9 cellular contexts compared by ENCODE assay signal in the genomic region with DNA sequence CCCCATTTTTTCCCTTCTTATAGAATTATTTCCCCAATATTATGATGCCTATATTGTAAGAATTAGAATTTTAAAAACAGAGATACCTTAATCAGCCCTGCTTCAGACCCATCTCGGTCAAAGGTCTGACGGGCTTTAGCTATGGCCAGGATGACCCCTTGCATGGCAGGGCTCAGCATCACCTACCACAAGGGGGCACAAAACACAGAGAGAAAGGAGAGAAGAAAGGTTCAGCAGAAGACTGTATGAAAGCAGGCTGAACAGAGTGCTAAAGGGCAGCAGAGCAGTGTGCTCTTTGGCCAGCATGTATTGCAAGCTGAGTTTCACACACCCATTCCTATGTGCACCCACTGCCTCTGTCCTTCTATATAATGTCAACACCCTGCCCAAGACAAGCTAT. TPM values are rescaled to one million over a fixed set of nuclear protein-coding genes. Genes with fewer than 3 reads are reported as not detected.
DNase-seq lines count a peak whose midpoint lies in the region; ATAC-seq, FAIRE-seq and TF ChIP-seq lines count a peak whose summit lies in the region.
"Had no signal": no experiment of that assay in that cellular context is flagged by ENCODE, and none has a peak within 500 bp of the region (broad histone marks: within the 10 kb centered on the region; RNA-seq: fewer than 3 reads in every experiment).

No MANE protein-coding gene starts in this region.

- CTCF ChIA-PET in activated CD8-positive, alpha-beta T cell treated with anti-CD3 and anti-CD28 coated beads, Interleukin-2, amount 10 ng/mL, durations not matched to agents 7 days and 5 days (lab: Charles Lee), result interaction anchor here (0.6 to 2.8 kb wide), 7 partner anchors 10 to 456 kb away, joined by 3 to 11 read pairs (median 4); no protein-coding TSS in a partner anchor

- no peaks in the 10 kb centered on the region for H3K9me3 ChIP-seq in kidney (ENCODE audit: control insufficient read depth in 1 of 2, low read length in 2 of 2)

- FAIRE-seq in kidney (lab: Jason Lieb, UNC), result no peak

- peak; percentile 24 for TF ChIP-seq CTCF in kidney (IDR thresholded peaks at IDR 0.05; ENCODE audit: borderline replicate concordance, extremely low read depth, insufficient read depth)

- peaks cover 0 to 5% of the 10 kb centered on the region in 2 donors for H3K36me3 Mint-ChIP-seq in activated naive CD4-positive, alpha-beta T cell treated with anti-CD3 and anti-CD28 coated beads, Interleukin-2, amount 50 U/mL, for 72 hours
- H3K36me3 Mint-ChIP-seq in activated CD8-positive, alpha-beta T cell treated with anti-CD3 and anti-CD28 coated beads, Interleukin-2, amount 10 ng/mL, durations not matched to agents 7 days and 5 days (ENCODE audit: low read depth), result peaks cover 57% of the 10 kb centered on the region
- peaks cover 44% of the 10 kb centered on the region for H3K36me3 Mint-ChIP-seq in T-helper 2 cell treated with Interferon-gamma antibody and Interleukin-4, amounts not matched to agents 5 μg/mL and 100 μg/mL, for 36 hours (ENCODE audit: low read depth)

- intact Hi-C loops in kidney (cut with DNase I), result no loop called here

- H3K27ac Mint-ChIP-seq in activated naive CD4-positive, alpha-beta T cell treated with anti-CD3 and anti-CD28 coated beads, Interleukin-2, amount 50 U/mL, for 72 hours, result no peak overlapping the region
- no peak overlapping the region for H3K27ac Mint-ChIP-seq in activated CD8-positive, alpha-beta T cell treated with anti-CD3 and anti-CD28 coated beads, Interleukin-2, amount 10 ng/mL, durations not matched to agents 7 days and 5 days
- no peak overlapping the region for H3K27ac Mint-ChIP-seq in T-helper 2 cell treated with Interferon-gamma antibody and Interleukin-4, amounts not matched to agents 5 μg/mL and 100 μg/mL, for 36 hours

- H3K4me3 Mint-ChIP-seq in activated CD8-positive, alpha-beta T cell treated with anti-CD3 and anti-CD28 coated beads, Interleukin-2, amount 10 ng/mL, durations not matched to agents 7 days and 5 days, result no peak overlapping the region
- no peak overlapping the region for H3K4me3 Mint-ChIP-seq in T-helper 2 cell treated with Interferon-gamma antibody and Interleukin-4, amounts not matched to agents 5 μg/mL and 100 μg/mL, for 36 hours
- H3K4me3 Mint-ChIP-seq: central memory CD8-positive, alpha-beta T cell had no signal

- peak in 1 of 2 donors; percentile 17 for DNase-seq in activated naive CD4-positive, alpha-beta T cell treated with anti-CD3 and anti-CD28 coated beads, Interleukin-2, amount 50 U/mL, for 72 hours (ENCODE audit: low spot score in 2 of 2)
- no peak for DNase-seq in activated naive CD4-positive, alpha-beta T cell (lab: John Stamatoyannopoulos, UW)
- peak; percentile 48 for DNase-seq in Kasumi-1 (lab: John Stamatoyannopoulos, UW)
- DNase-seq in activated CD8-positive, alpha-beta T cell treated with anti-CD3 and anti-CD28 coated beads, Interleukin-2, amount 10 ng/mL, durations not matched to agents 7 days and 5 days, result peak; percentile 35
- no peak for DNase-seq in kidney
- no peak for DNase-seq in NCI-H446 treated with DMSO at 0.1 percent for 48 hours (lab: John Stamatoyannopoulos, UW)
- DNase-seq in T-helper 2 cell treated with Interferon-gamma antibody and Interleukin-4, amounts not matched to agents 5 μg/mL and 100 μg/mL, for 36 hours (ENCODE audit: low spot score), result no peak

- H3K4me1 Mint-ChIP-seq in activated CD8-positive, alpha-beta T cell treated with anti-CD3 and anti-CD28 coated beads, Interleukin-2, amount 10 ng/mL, durations not matched to agents 7 days and 5 days (ENCODE audit: low read depth), result no peaks in the 10 kb centered on the region
- H3K4me1 Mint-ChIP-seq in T-helper 2 cell treated with Interferon-gamma antibody and Interleukin-4, amounts not matched to agents 5 μg/mL and 100 μg/mL, for 36 hours (ENCODE audit: low read depth), result no peaks in the 10 kb centered on the region
- H3K4me1 Mint-ChIP-seq: central memory CD8-positive, alpha-beta T cell had no signal

- H3K9me3 Mint-ChIP-seq in activated naive CD4-positive, alpha-beta T cell treated with anti-CD3 and anti-CD28 coated beads, Interleukin-2, amount 50 U/mL, for 72 hours, result no peaks in the 10 kb centered on the region
- no peaks in the 10 kb centered on the region for H3K9me3 Mint-ChIP-seq in activated CD8-positive, alpha-beta T cell treated with anti-CD3 and anti-CD28 coated beads, Interleukin-2, amount 10 ng/mL, durations not matched to agents 7 days and 5 days (ENCODE audit: insufficient read depth)
- H3K9me3 Mint-ChIP-seq in T-helper 2 cell treated with Interferon-gamma antibody and Interleukin-4, amounts not matched to agents 5 μg/mL and 100 μg/mL, for 36 hours, result no peaks in the 10 kb centered on the region
- H3K9me3 Mint-ChIP-seq: central memory CD8-positive, alpha-beta T cell had no signal

- H3K4me3 ChIP-seq in kidney (ENCODE audit: low read length in 2 of 2), result no peak overlapping the region

- H3K4me1 ChIP-seq in kidney (ENCODE audit: control insufficient read depth in 1 of 2, insufficient read depth in 1 of 2, low read depth in 1 of 2, low read length in 2 of 2), result no peaks in the 10 kb centered on the region

- peaks cover 16 to 35% of the 10 kb centered on the region in 2 donors for H3K36me3 ChIP-seq in kidney (ENCODE audit: control insufficient read depth in 1 of 2, insufficient read depth in 2 of 2, low read length in 2 of 2)

- no peaks in the 10 kb centered on the region for H3K27me3 Mint-ChIP-seq in activated CD8-positive, alpha-beta T cell treated with anti-CD3 and anti-CD28 coated beads, Interleukin-2, amount 10 ng/mL, durations not matched to agents 7 days and 5 days (ENCODE audit: low read depth)
- no peaks in the 10 kb centered on the region for H3K27me3 Mint-ChIP-seq in T-helper 2 cell treated with Interferon-gamma antibody and Interleukin-4, amounts not matched to agents 5 μg/mL and 100 μg/mL, for 36 hours (ENCODE audit: low read depth)
- H3K27me3 Mint-ChIP-seq: central memory CD8-positive, alpha-beta T cell had no signal

- POLR2A ChIA-PET in activated CD8-positive, alpha-beta T cell treated with anti-CD3 and anti-CD28 coated beads, Interleukin-2, amount 10 ng/mL, durations not matched to agents 7 days and 5 days (lab: Charles Lee), result no interaction called here

- H3K27ac ChIP-seq in kidney (ENCODE audit: low read depth in 2 of 2, low read length in 2 of 2), result no peak overlapping the region

- no peak overlapping the region for H3K9ac ChIP-seq in kidney (ENCODE audit: low read length in 2 of 2)

- peak; percentile 28 to 37 for ATAC-seq in activated naive CD4-positive, alpha-beta T cell treated with anti-CD3 and anti-CD28 coated beads, Interleukin-2, amount 50 U/mL, for 72 hours
- peak; percentile 69 for ATAC-seq in activated CD8-positive, alpha-beta T cell treated with anti-CD3 and anti-CD28 coated beads, Interleukin-2, amount 10 ng/mL, durations not matched to agents 7 days and 5 days
- no peak for ATAC-seq in HG03135 (IDR thresholded peaks at IDR 0.05; ENCODE audit: unreplicated experiment)

RNA-seq across cellular contexts. Expression of gene CLDN25, which starts 26.8 kb away (rescaled TPM):
- not detected for total RNA-seq in activated naive CD4-positive, alpha-beta T cell treated with anti-CD3 and anti-CD28 coated beads, Interleukin-2, amount 50 U/mL, for 72 hours
- total RNA-seq in activated CD8-positive, alpha-beta T cell treated with anti-CD3 and anti-CD28 coated beads, Interleukin-2, amount 10 ng/mL, durations not matched to agents 7 days and 5 days, result not detected
- not detected for total RNA-seq in kidney
- polyA plus RNA-seq in kidney (ENCODE audit: insufficient read depth, low read depth, low replicate concordance), result not detected

RNA-seq across cellular contexts. Expression of gene ZW10, which starts 32.9 kb away (rescaled TPM):
- 10 to 100 TPM; 16.5 to 18.5 TPM for total RNA-seq in activated naive CD4-positive, alpha-beta T cell treated with anti-CD3 and anti-CD28 coated beads, Interleukin-2, amount 50 U/mL, for 72 hours
- total RNA-seq in activated CD8-positive, alpha-beta T cell treated with anti-CD3 and anti-CD28 coated beads, Interleukin-2, amount 10 ng/mL, durations not matched to agents 7 days and 5 days, result 10 to 100 TPM; 21.0 to 21.5 TPM
- 11.0 TPM for total RNA-seq in kidney
- polyA plus RNA-seq in kidney (ENCODE audit: insufficient read depth, low read depth, low replicate concordance), result 6.7 TPM

Comparison
In these comparisons a context has a peak if more than half of its experiments do, and no peak if none do; other contexts are left out.
1. DNase-seq: peak in Kasumi-1 (2 of 2) and activated CD8-positive, alpha-beta T cell treated with anti-CD3 and anti-CD28 coated beads, Interleukin-2, amount 10 ng/mL, durations not matched to agents 7 days and 5 days (single experiment); none in activated naive CD4-positive, alpha-beta T cell (0 of 4), kidney (single experiment), NCI-H446 treated with DMSO at 0.1 percent for 48 hours (single experiment) and T-helper 2 cell treated with Interferon-gamma antibody and Interleukin-4, amounts not matched to agents 5 μg/mL and 100 μg/mL, for 36 hours (single experiment).